Comparison of ENCODE assay signal across 2 cellular contexts in the genomic region with DNA sequence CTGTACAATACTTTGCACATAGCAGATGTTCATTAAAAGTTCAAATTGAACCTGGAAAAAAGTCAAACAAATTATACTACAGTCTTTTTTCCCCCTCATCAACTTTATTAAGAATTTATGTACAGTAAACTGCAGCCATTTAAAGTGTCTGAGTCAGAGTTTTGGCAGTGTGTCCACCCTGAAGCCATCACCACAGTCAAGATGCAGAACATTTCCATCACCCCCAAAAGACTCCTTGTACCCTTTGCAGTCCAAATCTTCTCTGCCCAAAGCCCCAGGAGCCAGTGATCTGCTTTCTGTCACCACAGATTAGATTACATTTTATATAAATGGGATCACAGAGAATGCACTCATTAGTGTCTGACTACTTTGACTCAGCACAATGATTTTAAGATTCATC.
TF ChIP-seq lines count a peak whose summit lies in the region.

No MANE protein-coding gene starts in this region.

TF ChIP-seq in IMR-90, 13 proteins besides CTCF, POLR2A, EP300 and RAD21 (continued from another document):
- no peak for TF ChIP-seq CHD1 (IDR thresholded peaks at IDR 0.05; ENCODE audit: low read depth, low read length)
- TF ChIP-seq, protein P1, sequence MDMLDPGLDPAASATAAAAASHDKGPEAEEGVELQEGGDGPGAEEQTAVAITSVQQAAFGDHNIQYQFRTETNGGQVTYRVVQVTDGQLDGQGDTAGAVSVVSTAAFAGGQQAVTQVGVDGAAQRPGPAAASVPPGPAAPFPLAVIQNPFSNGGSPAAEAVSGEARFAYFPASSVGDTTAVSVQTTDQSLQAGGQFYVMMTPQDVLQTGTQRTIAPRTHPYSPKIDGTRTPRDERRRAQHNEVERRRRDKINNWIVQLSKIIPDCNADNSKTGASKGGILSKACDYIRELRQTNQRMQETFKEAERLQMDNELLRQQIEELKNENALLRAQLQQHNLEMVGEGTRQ (IDR thresholded peaks at IDR 0.05; ENCODE audit: low read depth, low read length): no peak
- no peak for TF ChIP-seq MXI1 (IDR thresholded peaks at IDR 0.05; ENCODE audit: borderline replicate concordance, low read depth, low read length)
- TF ChIP-seq RFX5 (IDR thresholded peaks at IDR 0.05; ENCODE audit: low read depth, low read length): no peak
- no peak for TF ChIP-seq NFE2L2 (IDR thresholded peaks at IDR 0.05; ENCODE audit: low read depth, low read length)
- no peak for TF ChIP-seq MAZ (IDR thresholded peaks at IDR 0.05; ENCODE audit: borderline replicate concordance, low read depth, low read length)
- TF ChIP-seq, protein P2, sequence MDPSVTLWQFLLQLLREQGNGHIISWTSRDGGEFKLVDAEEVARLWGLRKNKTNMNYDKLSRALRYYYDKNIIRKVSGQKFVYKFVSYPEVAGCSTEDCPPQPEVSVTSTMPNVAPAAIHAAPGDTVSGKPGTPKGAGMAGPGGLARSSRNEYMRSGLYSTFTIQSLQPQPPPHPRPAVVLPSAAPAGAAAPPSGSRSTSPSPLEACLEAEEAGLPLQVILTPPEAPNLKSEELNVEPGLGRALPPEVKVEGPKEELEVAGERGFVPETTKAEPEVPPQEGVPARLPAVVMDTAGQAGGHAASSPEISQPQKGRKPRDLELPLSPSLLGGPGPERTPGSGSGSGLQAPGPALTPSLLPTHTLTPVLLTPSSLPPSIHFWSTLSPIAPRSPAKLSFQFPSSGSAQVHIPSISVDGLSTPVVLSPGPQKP (IDR thresholded peaks at IDR 0.05; ENCODE audit: borderline replicate concordance, low read depth, low read length): no peak
- no peak for TF ChIP-seq MAFK (IDR thresholded peaks at IDR 0.05; ENCODE audit: low read depth, low read length)
- no peak for TF ChIP-seq RCOR1 (IDR thresholded peaks at IDR 0.05; ENCODE audit: insufficient replicate concordance, low read length)
- TF ChIP-seq FOS (IDR thresholded peaks at IDR 0.05; ENCODE audit: low read depth, low read length): no peak
- TF ChIP-seq CEBPB (IDR thresholded peaks at IDR 0.05; ENCODE audit: low read depth, low read length): no peak
TF ChIP-seq in IMR-90: peak in this region for 0.

TF ChIP-seq in HEK293T, 16 proteins besides CTCF, POLR2A, EP300 and RAD21 (continued from another document):
- no peak for TF ChIP-seq CTBP1 (IDR thresholded peaks at IDR 0.05; ENCODE audit: borderline replicate concordance)
- TF ChIP-seq SP1 (IDR thresholded peaks at IDR 0.05): no peak
- TF ChIP-seq LEF1 (IDR thresholded peaks at IDR 0.05; ENCODE audit: borderline replicate concordance): no peak
- no peak for TF ChIP-seq ARNT (IDR thresholded peaks at IDR 0.05)
- no peak for TF ChIP-seq FOXK2 (IDR thresholded peaks at IDR 0.05)
- no peak for TF ChIP-seq ELF4 (IDR thresholded peaks at IDR 0.05)
- TF ChIP-seq L3MBTL2 (conservative IDR thresholded peaks at IDR 0.05): no peak
- TF ChIP-seq, protein P3, sequence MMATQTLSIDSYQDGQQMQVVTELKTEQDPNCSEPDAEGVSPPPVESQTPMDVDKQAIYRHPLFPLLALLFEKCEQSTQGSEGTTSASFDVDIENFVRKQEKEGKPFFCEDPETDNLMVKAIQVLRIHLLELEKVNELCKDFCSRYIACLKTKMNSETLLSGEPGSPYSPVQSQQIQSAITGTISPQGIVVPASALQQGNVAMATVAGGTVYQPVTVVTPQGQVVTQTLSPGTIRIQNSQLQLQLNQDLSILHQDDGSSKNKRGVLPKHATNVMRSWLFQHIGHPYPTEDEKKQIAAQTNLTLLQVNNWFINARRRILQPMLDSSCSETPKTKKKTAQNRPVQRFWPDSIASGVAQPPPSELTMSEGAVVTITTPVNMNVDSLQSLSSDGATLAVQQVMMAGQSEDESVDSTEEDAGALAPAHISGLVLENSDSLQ (IDR thresholded peaks at IDR 0.05): no peak
- no peak for TF ChIP-seq FOXM1 (IDR thresholded peaks at IDR 0.05; ENCODE audit: borderline replicate concordance)
- no peak for TF ChIP-seq SUZ12 (IDR thresholded peaks at IDR 0.05)
- TF ChIP-seq TARDBP (IDR thresholded peaks at IDR 0.05): no peak
- TF ChIP-seq HDGF (IDR thresholded peaks at IDR 0.05; ENCODE audit: borderline replicate concordance): no peak
- no peak for TF ChIP-seq FOXA1 (IDR thresholded peaks at IDR 0.05)
- no peak for TF ChIP-seq BHLHE40 (IDR thresholded peaks at IDR 0.05; ENCODE audit: borderline replicate concordance)
- TF ChIP-seq ZNF384 (IDR thresholded peaks at IDR 0.05): no peak
